ENCODE assay signal across 8 cellular contexts in the genomic region with DNA sequence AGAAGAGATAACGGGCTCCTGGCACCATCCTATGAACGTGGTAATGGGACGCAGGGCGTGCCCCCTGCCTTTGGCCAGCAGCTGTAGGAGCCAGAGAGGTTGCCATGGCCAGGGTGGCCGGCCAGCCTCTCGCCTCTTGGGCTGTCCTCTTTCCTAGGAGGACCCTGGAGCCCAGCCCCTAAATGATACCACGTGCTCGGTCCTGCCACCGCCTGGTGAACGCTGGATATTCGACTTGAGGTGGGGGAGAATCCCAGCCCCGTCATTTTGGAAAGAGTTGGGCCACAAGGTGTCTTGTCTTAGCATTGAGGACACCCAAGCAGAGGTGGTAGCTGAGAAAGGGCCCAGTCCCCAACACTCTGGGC. TPM values are rescaled to one million over a fixed set of nuclear protein-coding genes. Genes with fewer than 3 reads are reported as not detected.
DNase-seq lines count a peak whose midpoint lies in the region; ATAC-seq lines count a peak whose summit lies in the region.

No MANE protein-coding gene starts in this region.

- no peaks in the 10 kb centered on the region for H3K9me3 Mint-ChIP-seq in activated CD4-positive, alpha-beta memory T cell treated with anti-CD3 and anti-CD28 coated beads, Interleukin-2, amount 10 ng/mL, durations not matched to agents 7 days and 5 days

- H3K4me1 Mint-ChIP-seq in activated CD4-positive, alpha-beta memory T cell treated with anti-CD3 and anti-CD28 coated beads, Interleukin-2, amount 10 ng/mL, durations not matched to agents 7 days and 5 days: peaks cover 15% of the 10 kb centered on the region

- POLR2A ChIA-PET in activated CD4-positive, alpha-beta memory T cell treated with anti-CD3 and anti-CD28 coated beads, Interleukin-2, amount 10 ng/mL, durations not matched to agents 7 days and 5 days (lab: Charles Lee): no interaction called here

- no peaks in the 10 kb centered on the region for H3K36me3 Mint-ChIP-seq in activated CD4-positive, alpha-beta memory T cell treated with anti-CD3 and anti-CD28 coated beads, Interleukin-2, amount 10 ng/mL, durations not matched to agents 7 days and 5 days (ENCODE audit: low read depth)

- no peak overlapping the region for H3K27ac Mint-ChIP-seq in activated CD4-positive, alpha-beta memory T cell treated with anti-CD3 and anti-CD28 coated beads, Interleukin-2, amount 10 ng/mL, durations not matched to agents 7 days and 5 days

- ATAC-seq in HG03354 (IDR thresholded peaks at IDR 0.05; ENCODE audit: poor library complexity, severe bottlenecking, unreplicated experiment) (peak; percentile 16), HG02840 (IDR thresholded peaks at IDR 0.05; ENCODE audit: low FRiP score, unreplicated experiment) (no peak)

- peak; percentile 30 for DNase-seq in stimulated activated CD4-positive, alpha-beta T cell treated with anti-CD3 and anti-CD28 coated beads, Interleukin-15, amount 100 ng/mL, for 24 hours
- DNase-seq in stimulated activated CD4-positive, alpha-beta T cell treated with anti-CD3 and anti-CD28 coated beads, Interleukin-4, amount 100 ng/mL, for 4 hours: no peak
- no peak for DNase-seq in activated CD4-positive, alpha-beta memory T cell treated with anti-CD3 and anti-CD28 coated beads, Interleukin-2, amount 10 ng/mL, durations not matched to agents 7 days and 5 days
- peak; percentile 55 for DNase-seq in globus pallidus (ENCODE audit: low spot score)
- DNase-seq in pons (ENCODE audit: low spot score): peak; percentile 43
- no peak for DNase-seq in retina

- CTCF ChIA-PET in activated CD4-positive, alpha-beta memory T cell treated with anti-CD3 and anti-CD28 coated beads, Interleukin-2, amount 10 ng/mL, durations not matched to agents 7 days and 5 days (lab: Charles Lee): interaction anchor here (0.7 to 1.5 kb wide), 5 partner anchors 9 to 126 kb away, joined by 3 to 6 read pairs (median 3); no protein-coding TSS in a partner anchor

- H3K4me3 Mint-ChIP-seq in activated CD4-positive, alpha-beta memory T cell treated with anti-CD3 and anti-CD28 coated beads, Interleukin-2, amount 10 ng/mL, durations not matched to agents 7 days and 5 days: peak overlapping the region; percentile 37

- H3K27me3 Mint-ChIP-seq in activated CD4-positive, alpha-beta memory T cell treated with anti-CD3 and anti-CD28 coated beads, Interleukin-2, amount 10 ng/mL, durations not matched to agents 7 days and 5 days: peaks cover 63% of the 10 kb centered on the region

RNA-seq across cellular contexts. Expression of a gene that starts 0.4 kb away (rescaled TPM):
- not detected for total RNA-seq in activated CD4-positive, alpha-beta memory T cell treated with anti-CD3 and anti-CD28 coated beads, Interleukin-2, amount 10 ng/mL, durations not matched to agents 7 days and 5 days

Comparison
In these comparisons a context has a peak if more than half of its experiments do, and no peak if none do; other contexts are left out.
1. DNase-seq: peak in stimulated activated CD4-positive, alpha-beta T cell treated with anti-CD3 and anti-CD28 coated beads, Interleukin-15, amount 100 ng/mL, for 24 hours (single experiment), globus pallidus (single experiment) and pons (single experiment); none in stimulated activated CD4-positive, alpha-beta T cell treated with anti-CD3 and anti-CD28 coated beads, Interleukin-4, amount 100 ng/mL, for 4 hours (0 of 2), activated CD4-positive, alpha-beta memory T cell treated with anti-CD3 and anti-CD28 coated beads, Interleukin-2, amount 10 ng/mL, durations not matched to agents 7 days and 5 days (single experiment) and retina (single experiment).